12 cellular contexts compared by ENCODE assay signal in the genomic region with DNA sequence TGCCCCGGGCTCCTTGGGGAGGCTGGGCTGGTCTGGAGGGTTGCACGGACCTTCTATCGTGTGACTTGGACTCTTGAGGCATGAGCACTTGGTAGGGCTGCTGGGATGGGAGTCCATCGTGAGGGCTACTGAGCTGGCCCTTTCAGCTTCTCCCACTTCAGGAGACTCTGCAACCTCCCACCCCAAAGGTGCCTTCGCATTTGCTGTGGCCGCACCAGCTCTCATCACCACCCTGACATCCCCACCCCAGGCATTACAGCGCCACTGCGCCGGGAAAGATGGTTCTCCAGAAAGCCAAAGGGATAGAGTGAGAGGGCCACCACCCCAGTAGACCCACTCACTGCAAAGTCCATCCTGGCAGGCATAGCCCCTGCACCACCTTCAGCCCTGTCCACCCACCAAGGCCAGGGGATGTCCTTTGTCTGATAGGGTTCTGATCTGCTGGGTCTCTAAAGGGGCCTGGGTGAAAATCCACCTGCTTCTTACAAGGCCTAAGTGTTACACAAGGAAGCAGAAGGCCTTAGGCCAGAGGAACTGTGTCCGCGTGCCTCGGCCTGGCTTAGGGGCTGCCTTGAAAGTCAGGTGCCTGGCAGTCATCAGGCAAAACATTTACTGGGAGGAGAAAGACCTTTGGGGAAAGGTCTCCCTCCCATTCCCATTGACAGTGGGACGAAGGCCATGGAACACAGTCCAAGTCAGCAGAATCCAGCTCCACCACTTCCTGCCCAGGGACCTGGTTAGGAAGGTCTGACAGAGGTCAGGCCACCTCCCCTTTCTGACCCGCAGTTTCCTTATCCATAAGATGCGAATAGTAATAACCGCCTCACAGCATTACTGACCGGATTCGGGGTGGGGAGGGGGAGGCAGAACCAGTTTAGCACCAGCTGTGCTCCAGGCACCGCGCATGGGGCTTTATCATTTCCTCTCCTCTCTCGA. TPM values are rescaled to one million over a fixed set of nuclear protein-coding genes. Genes with fewer than 3 reads are reported as not detected.
DNase-seq lines count a peak whose midpoint lies in the region; FAIRE-seq and TF ChIP-seq lines count a peak whose summit lies in the region.
"Had no signal": no experiment of that assay in that cellular context is flagged by ENCODE, and none has a peak within 500 bp of the region (broad histone marks: within the 10 kb centered on the region; RNA-seq: fewer than 3 reads in every experiment).

No MANE protein-coding gene starts in this region.

- H3K36me3 Mint-ChIP-seq in astrocyte (ENCODE audit: low read depth, unreplicated experiment) (peaks cover 2% of the 10 kb centered on the region), nephron progenitor cell (ENCODE audit: low read depth) (no peaks in the 10 kb centered on the region), endothelial cell (ENCODE audit: low read depth, unreplicated experiment) (no peaks in the 10 kb centered on the region)

- H3K9me3 ChIP-seq in astrocyte (ENCODE audit: insufficient read depth, low read depth, low read length), result no peaks in the 10 kb centered on the region
- H3K9me3 ChIP-seq in tibial nerve, result no peaks in the 10 kb centered on the region
- H3K9me3 ChIP-seq in BE2C, result no peaks in the 10 kb centered on the region

- H3K27me3 Mint-ChIP-seq in astrocyte (ENCODE audit: low read depth, unreplicated experiment), result no peaks in the 10 kb centered on the region
- H3K27me3 Mint-ChIP-seq in nephron progenitor cell (ENCODE audit: low read depth, poor library complexity), result peaks cover 16% of the 10 kb centered on the region
- peaks cover 4% of the 10 kb centered on the region for H3K27me3 Mint-ChIP-seq in endothelial cell (ENCODE audit: unreplicated experiment)

- H3K4me3 ChIP-seq in astrocyte (ENCODE audit: insufficient read depth, low read depth, low read length) (no peak overlapping the region), tibial nerve (no peak overlapping the region), BE2C (ENCODE audit: low read depth, low read length) (no peak overlapping the region)
- H3K4me3 ChIP-seq: GM23338 had no signal

- H2AFZ ChIP-seq in astrocyte (ENCODE audit: low read depth, low read length), result no peak overlapping the region
- H2AFZ ChIP-seq: GM23338 had no signal

- 69 to 72% methylated on average over 20 to 21 of the region's 21 CpGs for WGBS in tibial nerve, 2 donors

- H3K27me3 ChIP-seq in astrocyte (ENCODE audit: insufficient read depth, low read length) (no peaks in the 10 kb centered on the region), tibial nerve (no peaks in the 10 kb centered on the region), BE2C (no peaks in the 10 kb centered on the region)

- H3K4me3 Mint-ChIP-seq in astrocyte (ENCODE audit: unreplicated experiment), result no peak overlapping the region
- no peak overlapping the region for H3K4me3 Mint-ChIP-seq in nephron progenitor cell
- H3K4me3 Mint-ChIP-seq in endothelial cell (ENCODE audit: unreplicated experiment), result no peak overlapping the region
- H3K4me3 Mint-ChIP-seq: GM23338 had no signal

- peaks cover 72% of the 10 kb centered on the region for H4K20me1 ChIP-seq in astrocyte (ENCODE audit: insufficient read depth, low read length)

- H3K9ac ChIP-seq in astrocyte (ENCODE audit: low read length), result no peak overlapping the region

- peak overlapping the region; percentile 23 for H3K4me2 ChIP-seq in astrocyte (ENCODE audit: low read length)
- H3K4me2 ChIP-seq: GM23338 had no signal

- no peak overlapping the region for H3K27ac Mint-ChIP-seq in astrocyte (ENCODE audit: unreplicated experiment)
- H3K27ac Mint-ChIP-seq in nephron progenitor cell, result peak overlapping the region; percentile 42
- no peak overlapping the region for H3K27ac Mint-ChIP-seq in endothelial cell (ENCODE audit: unreplicated experiment)
- H3K27ac Mint-ChIP-seq: GM23338 had no signal

- H3K36me3 ChIP-seq in astrocyte (ENCODE audit: insufficient read depth, low read length) (no peaks in the 10 kb centered on the region), tibial nerve (peaks cover 0 to 3% (median 0%) of the 10 kb centered on the region in 3 donors), BE2C (no peaks in the 10 kb centered on the region)

- TF ChIP-seq EP300 in tibial nerve (IDR thresholded peaks at IDR 0.05), result no peak

- H3K79me2 ChIP-seq in astrocyte (ENCODE audit: insufficient read depth, low read length), result peaks cover 66% of the 10 kb centered on the region

- H3K27ac ChIP-seq in astrocyte (ENCODE audit: low read depth, low read length) (no peak overlapping the region), tibial nerve (peak overlapping the region in 3 of 4 donors; percentile 34 to 83 (median 65))

- DNase-seq in astrocyte (ENCODE audit: low read depth) (no peak), cardiac septum (ENCODE audit: low spot score) (peak; percentile 74), nephron progenitor cell (no peak), tibial nerve (ENCODE audit: low spot score in 2 of 2) (no peak), endothelial cell (ENCODE audit: low spot score) (no peak), BE2C (no peak), middle frontal gyrus (ENCODE audit: extremely low spot score, low spot score) (no peak)
- no peak for DNase-seq in activated CD4-positive, alpha-beta T cell treated with anti-CD3 and anti-CD28 coated beads, Interleukin-2, amount 50 U/mL, for 48 hours
- DNase-seq: activated T-cell treated with anti-CD3 and anti-CD28 coated beads, Interleukin-2, amount 50 U/mL, for 1 hour; CD8-positive, alpha-beta memory T cell; NCI-H524 had no signal

- no peak for FAIRE-seq in astrocyte (lab: Jason Lieb, UNC)

- TF ChIP-seq CTCF in astrocyte (IDR thresholded peaks at IDR 0.05; ENCODE audit: insufficient read depth, low read depth, low read length) (no peak), nephron progenitor cell (IDR thresholded peaks at IDR 0.05) (no peak), tibial nerve (IDR thresholded peaks at IDR 0.05) (no peak), endothelial cell (IDR thresholded peaks at IDR 0.05; ENCODE audit: unreplicated experiment) (no peak), BE2C (IDR thresholded peaks at IDR 0.05; ENCODE audit: low read depth, low read length) (no peak)

- H3K9me3 Mint-ChIP-seq in astrocyte (ENCODE audit: unreplicated experiment) (no peaks in the 10 kb centered on the region), nephron progenitor cell (no peaks in the 10 kb centered on the region), endothelial cell (ENCODE audit: unreplicated experiment) (no peaks in the 10 kb centered on the region)
- H3K9me3 Mint-ChIP-seq: CD8-positive, alpha-beta memory T cell; GM23338 had no signal

- H3K4me1 Mint-ChIP-seq in astrocyte (ENCODE audit: low read depth, unreplicated experiment) (peaks cover 20% of the 10 kb centered on the region), nephron progenitor cell (peaks cover 44% of the 10 kb centered on the region), endothelial cell (ENCODE audit: unreplicated experiment) (no peaks in the 10 kb centered on the region)

- intact Hi-C loops in cardiac septum (cut with DNase I), result loop anchor here (2.0 kb wide), 1 partner anchor 84 kb away; no protein-coding TSS in a partner anchor

- H3K4me1 ChIP-seq in astrocyte (ENCODE audit: insufficient read depth, low read length), result peaks cover 22% of the 10 kb centered on the region
- H3K4me1 ChIP-seq in tibial nerve, result peaks cover 0 to 45% (median 14%) of the 10 kb centered on the region in 4 donors
- H3K4me1 ChIP-seq in BE2C, result no peaks in the 10 kb centered on the region

- TF ChIP-seq POLR2A in tibial nerve (IDR thresholded peaks at IDR 0.05), result no peak

RNA-seq across cellular contexts. Expression of a gene that starts 5.2 kb away (rescaled TPM):
- 20.9 and 25.0 TPM in 2 replicates for total RNA-seq in astrocyte
- total RNA-seq in cardiac septum, result 26.6 TPM
- total RNA-seq in tibial nerve, result 10 to 100 TPM in 2 of 4 donors, 1 to 10 TPM in 2; 8.3 to 12.6 (median 9.3) TPM
- 8.0 TPM for total RNA-seq in endothelial cell (ENCODE audit: unreplicated experiment)
- polyA plus RNA-seq in BE2C (2012; ENCODE audit: insufficient read depth, insufficient read length, low read depth), result 5.7 TPM

RNA-seq across cellular contexts. Expression of a gene that starts 21.9 kb away (rescaled TPM):
- 0.12 and 0.14 TPM in 2 replicates for total RNA-seq in astrocyte
- total RNA-seq in cardiac septum, result 0.16 TPM
- not detected for total RNA-seq in tibial nerve
- 0.13 TPM for total RNA-seq in endothelial cell (ENCODE audit: unreplicated experiment)
- polyA plus RNA-seq in BE2C (2012; ENCODE audit: insufficient read depth, insufficient read length, low read depth), result 0.19 TPM
- total RNA-seq: GM23338 had no signal
